Comparison of ENCODE assay signal across 8 cellular contexts in the genomic region with DNA sequence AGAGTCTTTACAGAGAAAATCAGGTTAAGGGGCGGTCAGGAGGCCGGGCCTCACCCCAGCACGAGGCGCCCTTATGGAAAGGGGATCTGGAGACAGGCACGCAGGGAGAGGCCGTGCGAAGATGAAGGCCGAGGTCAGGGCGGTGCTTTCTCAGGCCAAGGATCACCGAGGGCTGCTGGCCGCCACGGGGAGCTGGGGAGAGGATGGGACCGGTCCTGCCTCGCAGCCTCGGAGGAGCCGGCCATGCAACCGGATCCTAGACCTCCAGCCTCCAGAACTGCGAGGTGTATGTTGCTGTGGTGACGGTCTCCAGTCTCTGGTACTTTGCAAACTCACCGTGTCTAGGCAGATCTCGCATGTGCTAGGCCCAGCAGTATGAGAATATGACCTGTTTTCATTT.
DNase-seq lines count a peak whose midpoint lies in the region; ATAC-seq and TF ChIP-seq lines count a peak whose summit lies in the region.
"Not testable (repeated sequence)": the region's sequence is repeated elsewhere in the genome, so short reads cannot be mapped to it uniquely, and the experiment has no call there.

No MANE protein-coding gene starts in this region.

- H3K36me3 Mint-ChIP-seq in CD8-positive, alpha-beta T cell; activated CD4-positive, alpha-beta T cell treated with anti-CD3 and anti-CD28 coated beads for 36 hours (ENCODE audit: low read depth); chondrocyte (ENCODE audit: low read depth): not testable (repeated sequence)

- not testable (repeated sequence) for H3K9me3 Mint-ChIP-seq in CD8-positive, alpha-beta T cell; activated CD4-positive, alpha-beta T cell treated with anti-CD3 and anti-CD28 coated beads for 36 hours (ENCODE audit: low read depth); chondrocyte (ENCODE audit: low read depth)

- peak overlapping the region; percentile 92 for H3K27ac Mint-ChIP-seq in CD8-positive, alpha-beta T cell
- peak overlapping the region; percentile 8 for H3K27ac Mint-ChIP-seq in activated CD4-positive, alpha-beta T cell treated with anti-CD3 and anti-CD28 coated beads for 36 hours
- H3K27ac Mint-ChIP-seq in chondrocyte (ENCODE audit: unreplicated experiment): not testable (repeated sequence)

- 0 out of 2 replicates have a peak overlapping the region, but pooled peaks have one; percentile 6 for H2AFZ ChIP-seq in OCI-LY7 (ENCODE audit: low read length)
- H2AFZ ChIP-seq in parathyroid adenoma: not testable (repeated sequence)

- WGBS in heart right ventricle, 2 donors: 66 to 70% methylated on average over 21 of the region's 21 CpGs
- WGBS in lung, 2 donors: 73 to 77% methylated on average over 21 of the region's 21 CpGs

- H3K9me2 ChIP-seq in OCI-LY7 (ENCODE audit: insufficient read depth, low read length): not testable (repeated sequence)

- H3K9me3 ChIP-seq in CD8-positive, alpha-beta T cell (ENCODE audit: low read length); OCI-LY7 (ENCODE audit: low read length); heart right ventricle; lung (ENCODE audit: control insufficient read depth in 2 of 2, insufficient read depth in 1 of 2, low read length in 1 of 2); parathyroid adenoma (ENCODE audit: control insufficient read depth, low read length); upper lobe of right lung: not testable (repeated sequence)

- H3K9ac ChIP-seq in parathyroid adenoma: not testable (repeated sequence)

- ATAC-seq in CD8-positive, alpha-beta T cell: peak; percentile 19
- not testable (repeated sequence) for ATAC-seq in activated CD4-positive, alpha-beta T cell treated with anti-CD3 and anti-CD28 coated beads for 36 hours; heart right ventricle; lung (ENCODE audit: insufficient read depth, low FRiP score); upper lobe of right lung

- peaks cover 21% of the 10 kb centered on the region for H3K4me1 Mint-ChIP-seq in CD8-positive, alpha-beta T cell (ENCODE audit: low read depth)
- not testable (repeated sequence) for H3K4me1 Mint-ChIP-seq in activated CD4-positive, alpha-beta T cell treated with anti-CD3 and anti-CD28 coated beads for 36 hours
- H3K4me1 Mint-ChIP-seq in chondrocyte (ENCODE audit: low read depth): peaks cover 16% of the 10 kb centered on the region

- BruUV-seq in OCI-LY7 (replicated peaks; lab: Mats Ljungman, UMichigan): not testable (repeated sequence)

- not testable (repeated sequence) for H3K27ac ChIP-seq in CD8-positive, alpha-beta T cell (ENCODE audit: low read depth, low read length); OCI-LY7 (ENCODE audit: low read depth, low read length, poor library complexity, severe bottlenecking)
- H3K27ac ChIP-seq in heart right ventricle (peak overlapping the region in 8 of 10 donors; percentile 58 to 85 (median 68)), lung (ENCODE audit: low read depth in 1 of 2, low read length in 1 of 2) (peak overlapping the region; percentile 68 to 82), parathyroid adenoma (peak overlapping the region; percentile 61), upper lobe of right lung (peak overlapping the region; percentile 51)

- H3K4me3 Mint-ChIP-seq in CD8-positive, alpha-beta T cell: peak overlapping the region; percentile 73
- not testable (repeated sequence) for H3K4me3 Mint-ChIP-seq in activated CD4-positive, alpha-beta T cell treated with anti-CD3 and anti-CD28 coated beads for 36 hours; chondrocyte (ENCODE audit: unreplicated experiment)

- H3K4me3 ChIP-seq in CD8-positive, alpha-beta T cell (ENCODE audit: low read depth, low read length); OCI-LY7 (ENCODE audit: low read depth, low read length, poor library complexity, severe bottlenecking); lung; parathyroid adenoma (ENCODE audit: low read depth, low read length): not testable (repeated sequence)
- H3K4me3 ChIP-seq in heart right ventricle (peak overlapping the region in 4 of 10 donors; percentile 14 to 41 (median 28)), upper lobe of right lung (peak overlapping the region; percentile 19)

- H3K79me2 ChIP-seq in OCI-LY7 (ENCODE audit: insufficient read depth, low read depth, low read length); parathyroid adenoma: not testable (repeated sequence)

- H3K27me3 ChIP-seq in CD8-positive, alpha-beta T cell (ENCODE audit: insufficient read depth, low read length); lung (ENCODE audit: control insufficient read depth, insufficient read depth); parathyroid adenoma (ENCODE audit: control insufficient read depth, insufficient read depth, low read length); upper lobe of right lung: not testable (repeated sequence)
- peaks cover 0 to 19% (median 3%) of the 10 kb centered on the region in 7 donors for H3K27me3 ChIP-seq in heart right ventricle

- H3K4me2 ChIP-seq in OCI-LY7 (ENCODE audit: low read length); parathyroid adenoma (ENCODE audit: low read length): not testable (repeated sequence)

- POLR2A ChIA-PET in CD8-positive, alpha-beta T cell (lab: Charles Lee); OCI-LY7 (lab: Charles Lee): not testable (repeated sequence)
- POLR2A ChIA-PET in activated CD4-positive, alpha-beta T cell treated with anti-CD3 and anti-CD28 coated beads for 36 hours (lab: Charles Lee): interaction anchor here (0.6 kb wide), 1 partner anchor 179 kb away, joined by 3 read pairs; no protein-coding TSS in a partner anchor

- H3K4me1 ChIP-seq in CD8-positive, alpha-beta T cell (ENCODE audit: insufficient read depth, low read length): peaks cover 20% of the 10 kb centered on the region
- not testable (repeated sequence) for H3K4me1 ChIP-seq in OCI-LY7 (ENCODE audit: insufficient read depth, low read length, poor library complexity, severe bottlenecking); lung (ENCODE audit: control insufficient read depth in 2 of 2, insufficient read depth in 2 of 2, low read length in 2 of 2); parathyroid adenoma
- H3K4me1 ChIP-seq in heart right ventricle (peaks cover 4 to 41% (median 12%) of the 10 kb centered on the region in 9 donors), upper lobe of right lung (peaks cover 10% of the 10 kb centered on the region)

- not testable (repeated sequence) for TF ChIP-seq CTCF in CD8-positive, alpha-beta T cell (IDR thresholded peaks at IDR 0.05); OCI-LY7 (conservative IDR thresholded peaks at IDR 0.05; ENCODE audit: low read length); chondrocyte (IDR thresholded peaks at IDR 0.05); heart right ventricle (IDR thresholded peaks at IDR 0.05); lung (IDR thresholded peaks at IDR 0.05; ENCODE audit: control extremely low read depth, extremely low read depth); parathyroid adenoma (IDR thresholded peaks at IDR 0.05); upper lobe of right lung (IDR thresholded peaks at IDR 0.05)

- not testable (repeated sequence) for H4K20me1 ChIP-seq in OCI-LY7 (ENCODE audit: insufficient read depth, low read length)

- CTCF ChIA-PET in CD8-positive, alpha-beta T cell (lab: Charles Lee): interaction anchor here (1.6 kb wide), 1 partner anchor 61 kb away, joined by 5 read pairs; no protein-coding TSS in a partner anchor
- CTCF ChIA-PET in OCI-LY7 (lab: Charles Lee; ENCODE audit: unreplicated experiment): not testable (repeated sequence)
- CTCF ChIA-PET in activated CD4-positive, alpha-beta T cell treated with anti-CD3 and anti-CD28 coated beads for 36 hours (lab: Charles Lee): interaction anchor here (0.6 kb wide), 1 partner anchor 36 kb away, joined by 3 read pairs; no protein-coding TSS in a partner anchor

- not testable (repeated sequence) for H3K36me3 ChIP-seq in CD8-positive, alpha-beta T cell (ENCODE audit: insufficient read depth, low read length); OCI-LY7 (ENCODE audit: insufficient read depth, low read length); heart right ventricle; lung (ENCODE audit: control insufficient read depth in 2 of 2, insufficient read depth in 2 of 2, low read length in 2 of 2); parathyroid adenoma (ENCODE audit: control insufficient read depth, insufficient read depth, low read length); upper lobe of right lung

- intact Hi-C loops in CD8-positive, alpha-beta T cell (cut with DNase I, micrococcal nuclease); activated CD4-positive, alpha-beta T cell treated with anti-CD3 and anti-CD28 coated beads for 36 hours (cut with DNase I, micrococcal nuclease); heart right ventricle (cut with DNase I); upper lobe of right lung (cut with DNase I): not testable (repeated sequence)
- intact Hi-C loops in OCI-LY7 (cut with micrococcal nuclease; ENCODE audit: unreplicated experiment): loop anchor here (10.0 kb wide), 1 partner anchor 410 kb away; no protein-coding TSS in a partner anchor

- DNase-seq in CD8-positive, alpha-beta T cell: peak in 1 of 7 experiments; percentile 4
- not testable (repeated sequence) for DNase-seq in OCI-LY7 (ENCODE audit: low spot score); activated CD4-positive, alpha-beta T cell treated with anti-CD3 and anti-CD28 coated beads for 36 hours; lung (ENCODE audit: low spot score); upper lobe of right lung
- DNase-seq in chondrocyte (ENCODE audit: low spot score) (peak; percentile 54), heart right ventricle (peak in 1 of 2 donors; percentile 6)

- H3K27me3 Mint-ChIP-seq in CD8-positive, alpha-beta T cell (ENCODE audit: low read depth); activated CD4-positive, alpha-beta T cell treated with anti-CD3 and anti-CD28 coated beads for 36 hours: not testable (repeated sequence)
- H3K27me3 Mint-ChIP-seq in chondrocyte (ENCODE audit: low read depth): peaks cover 10% of the 10 kb centered on the region
